ENCODE assay signal across 2 cellular contexts in the genomic region with DNA sequence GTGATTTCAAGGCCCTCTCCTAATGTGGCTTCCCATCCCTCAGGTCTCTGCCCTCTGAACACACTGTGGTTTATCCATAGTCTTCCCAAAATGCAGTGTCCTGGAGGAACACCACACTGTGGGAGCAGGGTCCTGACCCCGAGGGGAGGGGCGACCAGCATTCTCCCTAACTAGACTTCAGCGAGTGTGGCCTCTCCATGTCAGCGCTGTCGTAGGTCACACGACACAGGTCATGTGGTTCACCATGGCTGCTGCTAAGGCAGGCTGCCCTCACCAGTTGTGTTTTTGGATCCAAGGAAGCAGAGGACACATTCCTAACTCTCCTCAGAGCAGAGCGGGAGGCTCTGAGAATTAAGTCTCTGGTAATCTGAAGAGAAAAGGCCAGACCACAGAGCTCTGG.
TF ChIP-seq lines count a peak whose summit lies in the region.

No MANE protein-coding gene starts in this region.

TF ChIP-seq in IMR-90, 13 proteins besides CTCF, POLR2A, EP300 and RAD21:
- TF ChIP-seq CHD1 (IDR thresholded peaks at IDR 0.05; ENCODE audit: low read depth, low read length) (no peak), MAFK (IDR thresholded peaks at IDR 0.05; ENCODE audit: low read depth, low read length) (no peak), MXI1 (IDR thresholded peaks at IDR 0.05; ENCODE audit: borderline replicate concordance, low read depth, low read length) (no peak), BHLHE40 (IDR thresholded peaks at IDR 0.05; ENCODE audit: low read depth, low read length) (no peak), SMC3 (IDR thresholded peaks at IDR 0.05; ENCODE audit: low read depth, low read length) (no peak), RFX5 (IDR thresholded peaks at IDR 0.05; ENCODE audit: low read depth, low read length) (no peak), CEBPB (IDR thresholded peaks at IDR 0.05; ENCODE audit: low read depth, low read length) (no peak), RCOR1 (IDR thresholded peaks at IDR 0.05; ENCODE audit: insufficient replicate concordance, low read length) (no peak), FOS (IDR thresholded peaks at IDR 0.05; ENCODE audit: low read depth, low read length) (no peak), NFE2L2 (IDR thresholded peaks at IDR 0.05; ENCODE audit: low read depth, low read length) (no peak), MAZ (IDR thresholded peaks at IDR 0.05; ENCODE audit: borderline replicate concordance, low read depth, low read length) (no peak)
- TF ChIP-seq, protein P1, sequence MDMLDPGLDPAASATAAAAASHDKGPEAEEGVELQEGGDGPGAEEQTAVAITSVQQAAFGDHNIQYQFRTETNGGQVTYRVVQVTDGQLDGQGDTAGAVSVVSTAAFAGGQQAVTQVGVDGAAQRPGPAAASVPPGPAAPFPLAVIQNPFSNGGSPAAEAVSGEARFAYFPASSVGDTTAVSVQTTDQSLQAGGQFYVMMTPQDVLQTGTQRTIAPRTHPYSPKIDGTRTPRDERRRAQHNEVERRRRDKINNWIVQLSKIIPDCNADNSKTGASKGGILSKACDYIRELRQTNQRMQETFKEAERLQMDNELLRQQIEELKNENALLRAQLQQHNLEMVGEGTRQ (IDR thresholded peaks at IDR 0.05; ENCODE audit: low read depth, low read length): no peak
- TF ChIP-seq, protein P2, sequence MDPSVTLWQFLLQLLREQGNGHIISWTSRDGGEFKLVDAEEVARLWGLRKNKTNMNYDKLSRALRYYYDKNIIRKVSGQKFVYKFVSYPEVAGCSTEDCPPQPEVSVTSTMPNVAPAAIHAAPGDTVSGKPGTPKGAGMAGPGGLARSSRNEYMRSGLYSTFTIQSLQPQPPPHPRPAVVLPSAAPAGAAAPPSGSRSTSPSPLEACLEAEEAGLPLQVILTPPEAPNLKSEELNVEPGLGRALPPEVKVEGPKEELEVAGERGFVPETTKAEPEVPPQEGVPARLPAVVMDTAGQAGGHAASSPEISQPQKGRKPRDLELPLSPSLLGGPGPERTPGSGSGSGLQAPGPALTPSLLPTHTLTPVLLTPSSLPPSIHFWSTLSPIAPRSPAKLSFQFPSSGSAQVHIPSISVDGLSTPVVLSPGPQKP (IDR thresholded peaks at IDR 0.05; ENCODE audit: borderline replicate concordance, low read depth, low read length): no peak

TF ChIP-seq in SK-N-SH, 30 proteins besides CTCF, POLR2A, EP300 and RAD21:
- TF ChIP-seq MXI1 (IDR thresholded peaks at IDR 0.05; ENCODE audit: low read depth, low read length) (no peak), NRF1 (IDR thresholded peaks at IDR 0.05; ENCODE audit: low read depth, low read length) (no peak), FOXJ3 (CRISPR knock-in tag; IDR thresholded peaks at IDR 0.05) (no peak), CHD2 (IDR thresholded peaks at IDR 0.05; ENCODE audit: low read length, partially characterized antibody) (no peak), JUND (IDR thresholded peaks at IDR 0.05) (no peak), GABPA (IDR thresholded peaks at IDR 0.05; ENCODE audit: low read depth) (no peak), ELF1 (IDR thresholded peaks at IDR 0.05) (no peak), SMC3 (IDR thresholded peaks at IDR 0.05; ENCODE audit: low read depth, low read length) (no peak)
- TF ChIP-seq, protein P3, sequence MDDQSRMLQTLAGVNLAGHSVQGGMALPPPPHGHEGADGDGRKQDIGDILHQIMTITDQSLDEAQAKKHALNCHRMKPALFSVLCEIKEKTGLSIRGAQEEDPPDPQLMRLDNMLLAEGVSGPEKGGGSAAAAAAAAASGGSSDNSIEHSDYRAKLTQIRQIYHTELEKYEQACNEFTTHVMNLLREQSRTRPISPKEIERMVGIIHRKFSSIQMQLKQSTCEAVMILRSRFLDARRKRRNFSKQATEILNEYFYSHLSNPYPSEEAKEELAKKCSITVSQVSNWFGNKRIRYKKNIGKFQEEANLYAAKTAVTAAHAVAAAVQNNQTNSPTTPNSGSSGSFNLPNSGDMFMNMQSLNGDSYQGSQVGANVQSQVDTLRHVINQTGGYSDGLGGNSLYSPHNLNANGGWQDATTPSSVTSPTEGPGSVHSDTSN (IDR thresholded peaks at IDR 0.05): no peak
- TF ChIP-seq, protein P1 (IDR thresholded peaks at IDR 0.05; ENCODE audit: borderline replicate concordance, low read depth, low read length): no peak
- TF ChIP-seq, protein P4, sequence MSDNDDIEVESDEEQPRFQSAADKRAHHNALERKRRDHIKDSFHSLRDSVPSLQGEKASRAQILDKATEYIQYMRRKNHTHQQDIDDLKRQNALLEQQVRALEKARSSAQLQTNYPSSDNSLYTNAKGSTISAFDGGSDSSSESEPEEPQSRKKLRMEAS (IDR thresholded peaks at IDR 0.05; ENCODE audit: low read depth): no peak
- TF ChIP-seq, protein P5, sequence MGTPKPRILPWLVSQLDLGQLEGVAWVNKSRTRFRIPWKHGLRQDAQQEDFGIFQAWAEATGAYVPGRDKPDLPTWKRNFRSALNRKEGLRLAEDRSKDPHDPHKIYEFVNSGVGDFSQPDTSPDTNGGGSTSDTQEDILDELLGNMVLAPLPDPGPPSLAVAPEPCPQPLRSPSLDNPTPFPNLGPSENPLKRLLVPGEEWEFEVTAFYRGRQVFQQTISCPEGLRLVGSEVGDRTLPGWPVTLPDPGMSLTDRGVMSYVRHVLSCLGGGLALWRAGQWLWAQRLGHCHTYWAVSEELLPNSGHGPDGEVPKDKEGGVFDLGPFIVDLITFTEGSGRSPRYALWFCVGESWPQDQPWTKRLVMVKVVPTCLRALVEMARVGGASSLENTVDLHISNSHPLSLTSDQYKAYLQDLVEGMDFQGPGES (IDR thresholded peaks at IDR 0.05; ENCODE audit: low read depth, low read length): no peak
TF ChIP-seq in SK-N-SH: peak in this region for 0.
